ENCODE assay signal across 1 cellular context in the genomic region with DNA sequence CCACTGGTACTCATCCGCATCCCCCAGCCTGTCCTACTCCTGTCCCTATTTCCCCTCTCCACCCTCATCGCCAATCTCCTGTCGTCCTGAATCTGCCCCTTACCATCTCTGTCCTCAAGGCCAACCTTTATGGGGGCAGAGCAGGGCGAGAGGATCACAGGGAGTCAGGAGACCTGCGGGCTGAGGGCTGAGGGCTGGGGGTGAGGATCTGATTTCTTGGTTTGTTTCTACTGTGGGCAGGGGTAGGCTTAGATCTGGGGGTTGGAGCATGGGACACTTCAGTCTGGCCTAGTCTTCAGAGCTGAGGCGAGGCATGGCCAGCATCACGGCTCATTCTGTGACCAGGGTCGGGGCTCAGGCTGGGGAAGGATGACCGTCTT.
TF ChIP-seq lines count a peak whose summit lies in the region.

No MANE protein-coding gene starts in this region.

TF ChIP-seq in K562, 482 proteins besides CTCF, POLR2A, EP300 and RAD21:
- 0 out of 4 replicates have a peak, but pooled peaks of 1 of the 2 experiments have one; percentile 36 for TF ChIP-seq HDAC1 (IDR thresholded peaks at IDR 0.05)
- no peak for TF ChIP-seq MYC (IDR thresholded peaks at IDR 0.05; ENCODE audit: low read depth, low read length)
- 0 out of 2 replicates have a peak, but pooled peaks have one; percentile 19 for TF ChIP-seq MYC (CRISPR knock-in tag; IDR thresholded peaks at IDR 0.05; ENCODE audit: borderline replicate concordance, low read depth)
- TF ChIP-seq, protein P1, sequence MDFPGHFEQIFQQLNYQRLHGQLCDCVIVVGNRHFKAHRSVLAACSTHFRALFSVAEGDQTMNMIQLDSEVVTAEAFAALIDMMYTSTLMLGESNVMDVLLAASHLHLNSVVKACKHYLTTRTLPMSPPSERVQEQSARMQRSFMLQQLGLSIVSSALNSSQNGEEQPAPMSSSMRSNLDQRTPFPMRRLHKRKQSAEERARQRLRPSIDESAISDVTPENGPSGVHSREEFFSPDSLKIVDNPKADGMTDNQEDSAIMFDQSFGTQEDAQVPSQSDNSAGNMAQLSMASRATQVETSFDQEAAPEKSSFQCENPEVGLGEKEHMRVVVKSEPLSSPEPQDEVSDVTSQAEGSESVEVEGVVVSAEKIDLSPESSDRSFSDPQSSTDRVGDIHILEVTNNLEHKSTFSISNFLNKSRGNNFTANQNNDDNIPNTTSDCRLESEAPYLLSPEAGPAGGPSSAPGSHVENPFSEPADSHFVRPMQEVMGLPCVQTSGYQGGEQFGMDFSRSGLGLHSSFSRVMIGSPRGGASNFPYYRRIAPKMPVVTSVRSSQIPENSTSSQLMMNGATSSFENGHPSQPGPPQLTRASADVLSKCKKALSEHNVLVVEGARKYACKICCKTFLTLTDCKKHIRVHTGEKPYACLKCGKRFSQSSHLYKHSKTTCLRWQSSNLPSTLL (IDR thresholded peaks at IDR 0.05): no peak
- peak; percentile 35; the same call in 1 of the 2 replicates for TF ChIP-seq HDGF (IDR thresholded peaks at IDR 0.05)
- no peak for TF ChIP-seq KLF10 (CRISPR knock-in tag; IDR thresholded peaks at IDR 0.05)
- no peak for TF ChIP-seq GABPB1 (CRISPR knock-in tag; IDR thresholded peaks at IDR 0.05)
- TF ChIP-seq, protein P2, sequence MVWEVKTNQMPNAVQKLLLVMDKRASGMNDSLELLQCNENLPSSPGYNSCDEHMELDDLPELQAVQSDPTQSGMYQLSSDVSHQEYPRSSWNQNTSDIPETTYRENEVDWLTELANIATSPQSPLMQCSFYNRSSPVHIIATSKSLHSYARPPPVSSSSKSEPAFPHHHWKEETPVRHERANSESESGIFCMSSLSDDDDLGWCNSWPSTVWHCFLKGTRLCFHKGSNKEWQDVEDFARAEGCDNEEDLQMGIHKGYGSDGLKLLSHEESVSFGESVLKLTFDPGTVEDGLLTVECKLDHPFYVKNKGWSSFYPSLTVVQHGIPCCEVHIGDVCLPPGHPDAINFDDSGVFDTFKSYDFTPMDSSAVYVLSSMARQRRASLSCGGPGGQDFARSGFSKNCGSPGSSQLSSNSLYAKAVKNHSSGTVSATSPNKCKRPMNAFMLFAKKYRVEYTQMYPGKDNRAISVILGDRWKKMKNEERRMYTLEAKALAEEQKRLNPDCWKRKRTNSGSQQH (CRISPR knock-in tag; IDR thresholded peaks at IDR 0.05): 0 out of 2 replicates have a peak, but pooled peaks have one; percentile 20
- peak; percentile 62 for TF ChIP-seq NFRKB (IDR thresholded peaks at IDR 0.05; ENCODE audit: low read depth)
- no peak for TF ChIP-seq PHF21A (IDR thresholded peaks at IDR 0.05; ENCODE audit: borderline replicate concordance, low read depth)
- TF ChIP-seq KDM5B (IDR thresholded peaks at IDR 0.05; ENCODE audit: insufficient replicate concordance, low read depth, low read length): peak; percentile 37
- TF ChIP-seq ZNF274 (IDR thresholded peaks at IDR 0.05; ENCODE audit: borderline replicate concordance, low read depth, low read length): 0 out of 2 replicates have a peak, but pooled peaks have one; percentile 9
- TF ChIP-seq, protein P3, sequence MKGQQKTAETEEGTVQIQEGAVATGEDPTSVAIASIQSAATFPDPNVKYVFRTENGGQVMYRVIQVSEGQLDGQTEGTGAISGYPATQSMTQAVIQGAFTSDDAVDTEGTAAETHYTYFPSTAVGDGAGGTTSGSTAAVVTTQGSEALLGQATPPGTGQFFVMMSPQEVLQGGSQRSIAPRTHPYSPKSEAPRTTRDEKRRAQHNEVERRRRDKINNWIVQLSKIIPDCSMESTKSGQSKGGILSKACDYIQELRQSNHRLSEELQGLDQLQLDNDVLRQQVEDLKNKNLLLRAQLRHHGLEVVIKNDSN (CRISPR knock-in tag; IDR thresholded peaks at IDR 0.05): peak; percentile 38; the same call in 1 of the 2 replicates
- no peak for TF ChIP-seq SMAD3 (CRISPR knock-in tag; conservative IDR thresholded peaks at IDR 0.05)
- TF ChIP-seq SMARCA5 (IDR thresholded peaks at IDR 0.05): peak; percentile 44; the same call in 1 of the 2 replicates
- TF ChIP-seq, protein P4, sequence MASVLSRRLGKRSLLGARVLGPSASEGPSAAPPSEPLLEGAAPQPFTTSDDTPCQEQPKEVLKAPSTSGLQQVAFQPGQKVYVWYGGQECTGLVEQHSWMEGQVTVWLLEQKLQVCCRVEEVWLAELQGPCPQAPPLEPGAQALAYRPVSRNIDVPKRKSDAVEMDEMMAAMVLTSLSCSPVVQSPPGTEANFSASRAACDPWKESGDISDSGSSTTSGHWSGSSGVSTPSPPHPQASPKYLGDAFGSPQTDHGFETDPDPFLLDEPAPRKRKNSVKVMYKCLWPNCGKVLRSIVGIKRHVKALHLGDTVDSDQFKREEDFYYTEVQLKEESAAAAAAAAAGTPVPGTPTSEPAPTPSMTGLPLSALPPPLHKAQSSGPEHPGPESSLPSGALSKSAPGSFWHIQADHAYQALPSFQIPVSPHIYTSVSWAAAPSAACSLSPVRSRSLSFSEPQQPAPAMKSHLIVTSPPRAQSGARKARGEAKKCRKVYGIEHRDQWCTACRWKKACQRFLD (CRISPR knock-in tag; IDR thresholded peaks at IDR 0.05): peak; percentile 62
- peak; percentile 38; the same call in 1 of the 2 replicates for TF ChIP-seq LARP7 (IDR thresholded peaks at IDR 0.05)
- TF ChIP-seq, protein P5, sequence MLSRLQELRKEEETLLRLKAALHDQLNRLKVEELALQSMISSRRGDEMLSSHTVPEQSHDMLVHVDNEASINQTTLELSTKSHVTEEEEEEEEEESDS (CRISPR knock-in tag; IDR thresholded peaks at IDR 0.05): no peak
- TF ChIP-seq, protein P6, sequence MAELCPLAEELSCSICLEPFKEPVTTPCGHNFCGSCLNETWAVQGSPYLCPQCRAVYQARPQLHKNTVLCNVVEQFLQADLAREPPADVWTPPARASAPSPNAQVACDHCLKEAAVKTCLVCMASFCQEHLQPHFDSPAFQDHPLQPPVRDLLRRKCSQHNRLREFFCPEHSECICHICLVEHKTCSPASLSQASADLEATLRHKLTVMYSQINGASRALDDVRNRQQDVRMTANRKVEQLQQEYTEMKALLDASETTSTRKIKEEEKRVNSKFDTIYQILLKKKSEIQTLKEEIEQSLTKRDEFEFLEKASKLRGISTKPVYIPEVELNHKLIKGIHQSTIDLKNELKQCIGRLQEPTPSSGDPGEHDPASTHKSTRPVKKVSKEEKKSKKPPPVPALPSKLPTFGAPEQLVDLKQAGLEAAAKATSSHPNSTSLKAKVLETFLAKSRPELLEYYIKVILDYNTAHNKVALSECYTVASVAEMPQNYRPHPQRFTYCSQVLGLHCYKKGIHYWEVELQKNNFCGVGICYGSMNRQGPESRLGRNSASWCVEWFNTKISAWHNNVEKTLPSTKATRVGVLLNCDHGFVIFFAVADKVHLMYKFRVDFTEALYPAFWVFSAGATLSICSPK (IDR thresholded peaks at IDR 0.05; ENCODE audit: borderline replicate concordance): 0 out of 2 replicates have a peak, but pooled peaks have one; percentile 53
- TF ChIP-seq THRAP3 (IDR thresholded peaks at IDR 0.05; ENCODE audit: borderline replicate concordance): peak; percentile 51; the same call in 1 of the 2 replicates
- TF ChIP-seq POLR2AphosphoS2 (IDR thresholded peaks at IDR 0.05; ENCODE audit: low read length): no peak
- TF ChIP-seq, protein P7, sequence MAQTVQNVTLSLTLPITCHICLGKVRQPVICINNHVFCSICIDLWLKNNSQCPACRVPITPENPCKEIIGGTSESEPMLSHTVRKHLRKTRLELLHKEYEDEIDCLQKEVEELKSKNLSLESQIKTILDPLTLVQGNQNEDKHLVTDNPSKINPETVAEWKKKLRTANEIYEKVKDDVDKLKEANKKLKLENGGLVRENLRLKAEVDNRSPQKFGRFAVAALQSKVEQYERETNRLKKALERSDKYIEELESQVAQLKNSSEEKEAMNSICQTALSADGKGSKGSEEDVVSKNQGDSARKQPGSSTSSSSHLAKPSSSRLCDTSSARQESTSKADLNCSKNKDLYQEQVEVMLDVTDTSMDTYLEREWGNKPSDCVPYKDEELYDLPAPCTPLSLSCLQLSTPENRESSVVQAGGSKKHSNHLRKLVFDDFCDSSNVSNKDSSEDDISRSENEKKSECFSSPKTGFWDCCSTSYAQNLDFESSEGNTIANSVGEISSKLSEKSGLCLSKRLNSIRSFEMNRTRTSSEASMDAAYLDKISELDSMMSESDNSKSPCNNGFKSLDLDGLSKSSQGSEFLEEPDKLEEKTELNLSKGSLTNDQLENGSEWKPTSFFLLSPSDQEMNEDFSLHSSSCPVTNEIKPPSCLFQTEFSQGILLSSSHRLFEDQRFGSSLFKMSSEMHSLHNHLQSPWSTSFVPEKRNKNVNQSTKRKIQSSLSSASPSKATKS (CRISPR knock-in tag; IDR thresholded peaks at IDR 0.05): no peak
